ENCODE assay signal across 17 cellular contexts in the genomic region with DNA sequence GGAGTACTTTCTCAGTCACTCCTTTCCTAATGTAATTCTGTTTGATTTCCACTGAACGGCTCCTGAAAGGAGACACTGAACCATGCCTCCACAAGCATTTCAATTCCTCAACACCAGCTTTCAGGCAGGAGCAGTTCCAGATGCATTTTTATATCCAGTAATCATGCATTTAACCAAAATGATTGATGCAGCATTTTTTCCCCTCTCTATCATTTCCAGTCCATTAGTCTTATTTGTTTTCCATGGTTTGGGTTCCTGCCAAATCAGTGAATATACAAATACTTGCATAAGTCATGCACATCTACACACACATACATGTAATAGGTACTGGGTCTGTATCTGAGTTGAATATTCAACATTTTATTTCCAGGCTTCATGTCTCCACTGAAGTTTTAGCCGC.
DNase-seq lines count a peak whose midpoint lies in the region; ATAC-seq and TF ChIP-seq lines count a peak whose summit lies in the region.
"Had no signal": no experiment of that assay in that cellular context is flagged by ENCODE, and none has a peak within 500 bp of the region (broad histone marks: within the 10 kb centered on the region; RNA-seq: fewer than 3 reads in every experiment).

No MANE protein-coding gene starts in this region.

- intact Hi-C loops in uterus (cut with DNase I; ENCODE audit: low total_unique reads) = no loop called here

- TF ChIP-seq CTCF in BJ (IDR thresholded peaks at IDR 0.05; ENCODE audit: insufficient read depth, low read depth, low read length) (no peak), foreskin fibroblast (IDR thresholded peaks at IDR 0.05; ENCODE audit: low read depth, low read length) (no peak), uterus (IDR thresholded peaks at IDR 0.05) (no peak)

- no peaks in the 10 kb centered on the region for H3K36me3 Mint-ChIP-seq in activated naive CD8-positive, alpha-beta T cell treated with anti-CD3 and anti-CD28 coated beads, Interleukin-2, amount 50 U/mL, for 24 hours (ENCODE audit: low read depth)
- H3K36me3 Mint-ChIP-seq: natural killer cell had no signal

- peak; percentile 92 for ATAC-seq in SK-N-SH treated with all-trans-retinoic acid at 6 μM for 48 hours
- ATAC-seq in activated naive CD8-positive, alpha-beta T cell treated with anti-CD3 and anti-CD28 coated beads, Interleukin-2, amount 50 U/mL, for 24 hours = no peak
- ATAC-seq: activated T-cell treated with anti-CD3 and anti-CD28 coated beads, Interleukin-2, amount 50 U/mL, for 72 hours; natural killer cell; upper lobe of right lung had no signal

- H3K4me1 Mint-ChIP-seq in activated naive CD8-positive, alpha-beta T cell treated with anti-CD3 and anti-CD28 coated beads, Interleukin-2, amount 50 U/mL, for 24 hours = no peaks in the 10 kb centered on the region
- H3K4me1 Mint-ChIP-seq: central memory CD8-positive, alpha-beta T cell; natural killer cell had no signal

- peaks cover 6% of the 10 kb centered on the region for H3K27me3 Mint-ChIP-seq in activated naive CD8-positive, alpha-beta T cell treated with anti-CD3 and anti-CD28 coated beads, Interleukin-2, amount 50 U/mL, for 24 hours

- H3K27me3 ChIP-seq in BJ (ENCODE audit: control insufficient read depth, insufficient read depth, low read length) (no peaks in the 10 kb centered on the region), uterus (no peaks in the 10 kb centered on the region)
- H3K27me3 ChIP-seq: stomach, upper lobe of right lung had no signal

- no peaks in the 10 kb centered on the region for H3K9me3 ChIP-seq in uterus
- H3K9me3 ChIP-seq: stomach, upper lobe of right lung had no signal

- H3K4me1 ChIP-seq in uterus = no peaks in the 10 kb centered on the region
- H3K4me1 ChIP-seq: stomach, upper lobe of right lung had no signal

- H3K36me3 ChIP-seq in BJ (ENCODE audit: control insufficient read depth, insufficient read depth, low read length) (no peaks in the 10 kb centered on the region), uterus (no peaks in the 10 kb centered on the region)
- H3K36me3 ChIP-seq: stomach, upper lobe of right lung had no signal

- H3K27ac ChIP-seq in uterus = no peak overlapping the region
- H3K27ac ChIP-seq: stomach, upper lobe of right lung had no signal

- no peak overlapping the region for H3K27ac Mint-ChIP-seq in activated naive CD8-positive, alpha-beta T cell treated with anti-CD3 and anti-CD28 coated beads, Interleukin-2, amount 50 U/mL, for 24 hours
- H3K27ac Mint-ChIP-seq: activated T-cell treated with anti-CD3 and anti-CD28 coated beads, Interleukin-2, amount 50 U/mL, for 72 hours; natural killer cell; T-helper 1 cell treated with Interleukin-12 subunit alpha and Interleukin-12 subunit beta and Interleukin-4 antibody, amounts not matched to agents 30 μg/mL and 1 μg/mL, for 36 hours had no signal

- peak; percentile 19 for DNase-seq in BJ (ENCODE audit: low read depth)
- DNase-seq in LHCN-M2 (ENCODE audit: low read depth) = peak; percentile 47
- peak; percentile 52 to 71 for DNase-seq in foreskin fibroblast
- no peak for DNase-seq in activated naive CD8-positive, alpha-beta T cell treated with anti-CD3 and anti-CD28 coated beads, Interleukin-2, amount 50 U/mL, for 24 hours
- no peak for DNase-seq in NCI-H1436 (lab: John Stamatoyannopoulos, UW)
- DNase-seq in uterus = no peak
- no peak for DNase-seq in erythroblast (lab: John Stamatoyannopoulos, UW)
- DNase-seq: activated T-cell treated with anti-CD3 and anti-CD28 coated beads, Interleukin-2, amount 50 U/mL, for 72 hours; Karpas-422; natural killer cell; NCI-H146; SHP77 treated with DMSO at 0.1 percent for 48 hours; stomach; upper lobe of right lung had no signal

- TF ChIP-seq POLR2A in uterus (IDR thresholded peaks at IDR 0.05) (no peak), erythroblast (IDR thresholded peaks at IDR 0.05; ENCODE audit: low read length) (no peak)

- H3K9me3 Mint-ChIP-seq in activated naive CD8-positive, alpha-beta T cell treated with anti-CD3 and anti-CD28 coated beads, Interleukin-2, amount 50 U/mL, for 24 hours = no peaks in the 10 kb centered on the region
- H3K9me3 Mint-ChIP-seq: activated T-cell treated with anti-CD3 and anti-CD28 coated beads, Interleukin-2, amount 50 U/mL, for 72 hours; central memory CD8-positive, alpha-beta T cell; T-helper 1 cell treated with Interleukin-12 subunit alpha and Interleukin-12 subunit beta and Interleukin-4 antibody, amounts not matched to agents 30 μg/mL and 1 μg/mL, for 36 hours had no signal

- POLR2A ChIA-PET in BJ (lab: Charles Lee) = no interaction called here

- CTCF ChIA-PET in BJ (lab: Yijun Ruan, JAX) = interaction anchor here (0.6 to 1.1 kb wide), 3 partner anchors 12 to 130 kb away, joined by 3 to 4 read pairs (median 3); no protein-coding TSS in a partner anchor

- no peak overlapping the region for H3K4me3 Mint-ChIP-seq in activated naive CD8-positive, alpha-beta T cell treated with anti-CD3 and anti-CD28 coated beads, Interleukin-2, amount 50 U/mL, for 24 hours
- H3K4me3 Mint-ChIP-seq: activated T-cell treated with anti-CD3 and anti-CD28 coated beads, Interleukin-2, amount 50 U/mL, for 72 hours; central memory CD8-positive, alpha-beta T cell; natural killer cell; T-helper 1 cell treated with Interleukin-12 subunit alpha and Interleukin-12 subunit beta and Interleukin-4 antibody, amounts not matched to agents 30 μg/mL and 1 μg/mL, for 36 hours had no signal

- H3K4me3 ChIP-seq in BJ (ENCODE audit: low read depth, low read length) = no peak overlapping the region
- H3K4me3 ChIP-seq in foreskin fibroblast (ENCODE audit: low read depth in 1 of 2, low read length in 2 of 2) = no peak overlapping the region
- no peak overlapping the region for H3K4me3 ChIP-seq in uterus
- H3K4me3 ChIP-seq: stomach, upper lobe of right lung had no signal

TF ChIP-seq in SK-N-SH treated with all-trans-retinoic acid at 6 μM for 48 hours, 23 proteins besides CTCF, POLR2A, EP300 and RAD21 (continues in another document):
- no peak for TF ChIP-seq ESRRG (CRISPR knock-in tag; IDR thresholded peaks at IDR 0.05)
- TF ChIP-seq GLIS3 (CRISPR knock-in tag; IDR thresholded peaks at IDR 0.05) = no peak
- TF ChIP-seq, protein P1, sequence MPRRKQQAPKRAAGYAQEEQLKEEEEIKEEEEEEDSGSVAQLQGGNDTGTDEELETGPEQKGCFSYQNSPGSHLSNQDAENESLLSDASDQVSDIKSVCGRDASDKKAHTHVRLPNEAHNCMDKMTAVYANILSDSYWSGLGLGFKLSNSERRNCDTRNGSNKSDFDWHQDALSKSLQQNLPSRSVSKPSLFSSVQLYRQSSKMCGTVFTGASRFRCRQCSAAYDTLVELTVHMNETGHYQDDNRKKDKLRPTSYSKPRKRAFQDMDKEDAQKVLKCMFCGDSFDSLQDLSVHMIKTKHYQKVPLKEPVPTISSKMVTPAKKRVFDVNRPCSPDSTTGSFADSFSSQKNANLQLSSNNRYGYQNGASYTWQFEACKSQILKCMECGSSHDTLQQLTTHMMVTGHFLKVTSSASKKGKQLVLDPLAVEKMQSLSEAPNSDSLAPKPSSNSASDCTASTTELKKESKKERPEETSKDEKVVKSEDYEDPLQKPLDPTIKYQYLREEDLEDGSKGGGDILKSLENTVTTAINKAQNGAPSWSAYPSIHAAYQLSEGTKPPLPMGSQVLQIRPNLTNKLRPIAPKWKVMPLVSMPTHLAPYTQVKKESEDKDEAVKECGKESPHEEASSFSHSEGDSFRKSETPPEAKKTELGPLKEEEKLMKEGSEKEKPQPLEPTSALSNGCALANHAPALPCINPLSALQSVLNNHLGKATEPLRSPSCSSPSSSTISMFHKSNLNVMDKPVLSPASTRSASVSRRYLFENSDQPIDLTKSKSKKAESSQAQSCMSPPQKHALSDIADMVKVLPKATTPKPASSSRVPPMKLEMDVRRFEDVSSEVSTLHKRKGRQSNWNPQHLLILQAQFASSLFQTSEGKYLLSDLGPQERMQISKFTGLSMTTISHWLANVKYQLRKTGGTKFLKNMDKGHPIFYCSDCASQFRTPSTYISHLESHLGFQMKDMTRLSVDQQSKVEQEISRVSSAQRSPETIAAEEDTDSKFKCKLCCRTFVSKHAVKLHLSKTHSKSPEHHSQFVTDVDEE (CRISPR knock-in tag; IDR thresholded peaks at IDR 0.05) = peak; percentile 67; the same call in 1 of the 2 replicates
- TF ChIP-seq, protein P2, sequence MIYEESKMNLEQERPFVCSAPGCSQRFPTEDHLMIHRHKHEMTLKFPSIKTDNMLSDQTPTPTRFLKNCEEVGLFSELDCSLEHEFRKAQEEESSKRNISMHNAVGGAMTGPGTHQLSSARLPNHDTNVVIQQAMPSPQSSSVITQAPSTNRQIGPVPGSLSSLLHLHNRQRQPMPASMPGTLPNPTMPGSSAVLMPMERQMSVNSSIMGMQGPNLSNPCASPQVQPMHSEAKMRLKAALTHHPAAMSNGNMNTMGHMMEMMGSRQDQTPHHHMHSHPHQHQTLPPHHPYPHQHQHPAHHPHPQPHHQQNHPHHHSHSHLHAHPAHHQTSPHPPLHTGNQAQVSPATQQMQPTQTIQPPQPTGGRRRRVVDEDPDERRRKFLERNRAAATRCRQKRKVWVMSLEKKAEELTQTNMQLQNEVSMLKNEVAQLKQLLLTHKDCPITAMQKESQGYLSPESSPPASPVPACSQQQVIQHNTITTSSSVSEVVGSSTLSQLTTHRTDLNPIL (CRISPR knock-in tag; IDR thresholded peaks at IDR 0.05; ENCODE audit: low read depth) = no peak
- no peak; the same call in 1 of the 2 replicates for TF ChIP-seq ZC3H10 (CRISPR knock-in tag; IDR thresholded peaks at IDR 0.05)
- no peak for TF ChIP-seq ZFP30 (CRISPR knock-in tag; IDR thresholded peaks at IDR 0.05)
- TF ChIP-seq ZNF565 (CRISPR knock-in tag; conservative IDR thresholded peaks at IDR 0.05; ENCODE audit: low read depth) = no peak
- no peak for TF ChIP-seq OSR1 (CRISPR knock-in tag; IDR thresholded peaks at IDR 0.05)
- TF ChIP-seq, protein P3, sequence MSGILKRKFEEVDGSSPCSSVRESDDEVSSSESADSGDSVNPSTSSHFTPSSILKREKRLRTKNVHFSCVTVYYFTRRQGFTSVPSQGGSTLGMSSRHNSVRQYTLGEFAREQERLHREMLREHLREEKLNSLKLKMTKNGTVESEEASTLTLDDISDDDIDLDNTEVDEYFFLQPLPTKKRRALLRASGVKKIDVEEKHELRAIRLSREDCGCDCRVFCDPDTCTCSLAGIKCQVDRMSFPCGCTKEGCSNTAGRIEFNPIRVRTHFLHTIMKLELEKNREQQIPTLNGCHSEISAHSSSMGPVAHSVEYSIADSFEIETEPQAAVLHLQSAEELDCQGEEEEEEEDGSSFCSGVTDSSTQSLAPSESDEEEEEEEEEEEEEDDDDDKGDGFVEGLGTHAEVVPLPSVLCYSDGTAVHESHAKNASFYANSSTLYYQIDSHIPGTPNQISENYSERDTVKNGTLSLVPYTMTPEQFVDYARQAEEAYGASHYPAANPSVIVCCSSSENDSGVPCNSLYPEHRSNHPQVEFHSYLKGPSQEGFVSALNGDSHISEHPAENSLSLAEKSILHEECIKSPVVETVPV (CRISPR knock-in tag; IDR thresholded peaks at IDR 0.05) = no peak
- peak; percentile 89 for TF ChIP-seq ISL1 (CRISPR knock-in tag; IDR thresholded peaks at IDR 0.05)
- TF ChIP-seq PPARA (CRISPR knock-in tag; IDR thresholded peaks at IDR 0.05; ENCODE audit: borderline replicate concordance) = no peak
- TF ChIP-seq ZNF8 (CRISPR knock-in tag; IDR thresholded peaks at IDR 0.05) = no peak
- no peak for TF ChIP-seq ZFP3 (CRISPR knock-in tag; IDR thresholded peaks at IDR 0.05)
- TF ChIP-seq ARNTL (CRISPR knock-in tag; IDR thresholded peaks at IDR 0.05; ENCODE audit: borderline replicate concordance, low read depth) = no peak

Comparison
In these comparisons a context has a peak if more than half of its experiments do, and no peak if none do; other contexts are left out.
1. DNase-seq: peak in BJ (single experiment), LHCN-M2 (single experiment) and foreskin fibroblast (2 of 2); none in activated naive CD8-positive, alpha-beta T cell treated with anti-CD3 and anti-CD28 coated beads, Interleukin-2, amount 50 U/mL, for 24 hours (single experiment), NCI-H1436 (single experiment), uterus (0 of 2) and erythroblast (0 of 2).